9 cellular contexts compared by ENCODE assay signal in genomic region chr2:136381722-136382633, GRCh38.
A peak's percentile ranks its signal among the peaks of the same experiment; 100 is the strongest.
DNase-seq lines count a peak whose midpoint lies in the region; ATAC-seq, FAIRE-seq and TF ChIP-seq lines count a peak whose summit lies in the region.
"Had no signal": no experiment of that assay in that cellular context is flagged by ENCODE, and none has a peak within 500 bp of the region (broad histone marks: within the 10 kb centered on the region; RNA-seq: fewer than 3 reads in every experiment).

No MANE protein-coding gene starts in this region.

- H3K27me3 ChIP-seq in CD4-positive, alpha-beta T cell (ENCODE audit: control insufficient read depth, insufficient read depth, low read length) = no peaks in the 10 kb centered on the region
- no peaks in the 10 kb centered on the region for H3K27me3 ChIP-seq in small intestine (ENCODE audit: control insufficient read depth in 2 of 2, insufficient read depth in 2 of 2, low read length in 2 of 2)

- no peak for TF ChIP-seq CTCF in CD4-positive, alpha-beta T cell (IDR thresholded peaks at IDR 0.05)

- H3K36me3 Mint-ChIP-seq in CD4-positive, alpha-beta T cell (ENCODE audit: low read depth) = no peaks in the 10 kb centered on the region

- POLR2A ChIA-PET in CD4-positive, alpha-beta T cell (lab: Charles Lee) = interaction anchor here (0.6 to 2.3 kb wide), 18 partner anchors 17 to 506 kb away, joined by 3 to 16 read pairs (median 5); partner anchors contain the start of genes DARS1 and MCM6

- H3K36me3 ChIP-seq in KOPT-K1 (ENCODE audit: insufficient read depth, low read length) (no peaks in the 10 kb centered on the region), small intestine (ENCODE audit: control insufficient read depth in 2 of 2, insufficient read depth in 2 of 2, low read length in 2 of 2) (no peaks in the 10 kb centered on the region)

- CTCF ChIA-PET in CD4-positive, alpha-beta T cell (lab: Charles Lee) = interaction anchor here (0.7 to 1.6 kb wide), 6 partner anchors 54 to 468 kb away, joined by 3 to 9 read pairs (median 4); no protein-coding TSS in a partner anchor

- H3K9me3 Mint-ChIP-seq in CD4-positive, alpha-beta T cell = no peaks in the 10 kb centered on the region

- intact Hi-C loops in CD4-positive, alpha-beta T cell (cut with DNase I, micrococcal nuclease) = loop anchor here in 1 of 2 experiments (1.0 to 10.0 kb wide), 5 partner anchors 55 to 1707 kb away; no protein-coding TSS in a partner anchor

- H3K27me3 Mint-ChIP-seq in CD4-positive, alpha-beta T cell = no peaks in the 10 kb centered on the region

- peak overlapping the region; percentile 23 for H3K27ac ChIP-seq in CD4-positive, alpha-beta T cell (ENCODE audit: low read depth, low read length)
- H3K27ac ChIP-seq in KOPT-K1 (ENCODE audit: low read depth, low read length, poor library complexity, severe bottlenecking) (peak overlapping the region; percentile 78), small intestine (ENCODE audit: low read depth in 1 of 2, low read length in 1 of 2) (peak overlapping the region in 1 of 2 donors; percentile 74)
- H3K27ac ChIP-seq: parathyroid adenoma had no signal

- H3K27ac Mint-ChIP-seq in CD4-positive, alpha-beta T cell = peak overlapping the region; percentile 80

- no peaks in the 10 kb centered on the region for H3K4me1 ChIP-seq in small intestine (ENCODE audit: control insufficient read depth in 2 of 2, insufficient read depth in 1 of 2, low read depth in 1 of 2, low read length in 1 of 2)
- H3K4me1 ChIP-seq: parathyroid adenoma had no signal

- H3K4me3 ChIP-seq in small intestine (ENCODE audit: low read depth in 1 of 2, low read length in 2 of 2) = no peak overlapping the region

- peak overlapping the region; percentile 36 for H3K4me3 Mint-ChIP-seq in CD4-positive, alpha-beta T cell

- FAIRE-seq in small intestine (lab: Jason Lieb, UNC) = no peak

- H3K4me1 Mint-ChIP-seq in CD4-positive, alpha-beta T cell (ENCODE audit: low read depth) = peaks cover 53% of the 10 kb centered on the region

- peak; percentile 32 to 80 (median 50) for DNase-seq in CD4-positive, alpha-beta T cell
- DNase-seq in activated T-cell treated with anti-CD3 and anti-CD28 coated beads for 1 hour (ENCODE audit: low read depth) (peak; percentile 30), small intestine (peak; percentile 14), NCI-H146 (lab: John Stamatoyannopoulos, UW) (no peak), NCI-H1694 treated with DMSO at 0.1 percent for 48 hours (lab: John Stamatoyannopoulos, UW) (no peak), NCI-H2196 treated with DMSO at 0.1 percent for 48 hours (lab: John Stamatoyannopoulos, UW; ENCODE audit: unreplicated experiment) (no peak)

- no peaks in the 10 kb centered on the region for H3K9me3 ChIP-seq in CD4-positive, alpha-beta T cell (ENCODE audit: control insufficient read depth, low read length)
- H3K9me3 ChIP-seq in KOPT-K1 (ENCODE audit: insufficient read depth, low read length, poor library complexity, severe bottlenecking) = no peaks in the 10 kb centered on the region
- no peaks in the 10 kb centered on the region for H3K9me3 ChIP-seq in small intestine (ENCODE audit: control insufficient read depth, low read depth)

- peak; percentile 82 for ATAC-seq in CD4-positive, alpha-beta T cell (ENCODE audit: poor library complexity)
- ATAC-seq in GM21515 (IDR thresholded peaks at IDR 0.05; ENCODE audit: unreplicated experiment) = peak; percentile 82

- 59 to 69% (median 61%) methylated on average over 13 to 14 of the region's 14 CpGs for WGBS in small intestine, 3 donors

Comparison
In these comparisons a context has a peak if more than half of its experiments do, and no peak if none do; other contexts are left out.
1. DNase-seq: peak in CD4-positive, alpha-beta T cell (10 of 10), activated T-cell treated with anti-CD3 and anti-CD28 coated beads for 1 hour (single experiment) and small intestine (single experiment); none in NCI-H146 (single experiment), NCI-H1694 treated with DMSO at 0.1 percent for 48 hours (single experiment) and NCI-H2196 treated with DMSO at 0.1 percent for 48 hours (single experiment).